In genomic region chr1:160710531-160711252, GRCh38 we compare ENCODE assay signal across 22 cellular contexts. TPM values are rescaled to one million over a fixed set of nuclear protein-coding genes. Genes with fewer than 3 reads are reported as not detected.
DNase-seq lines count a peak whose midpoint lies in the region; ATAC-seq, FAIRE-seq and TF ChIP-seq lines count a peak whose summit lies in the region.
"Had no signal": no experiment of that assay in that cellular context is flagged by ENCODE, and none has a peak within 500 bp of the region (broad histone marks: within the 10 kb centered on the region; RNA-seq: fewer than 3 reads in every experiment).

No MANE protein-coding gene starts in this region.

- H3K9me3 Mint-ChIP-seq in CD8-positive, alpha-beta T cell, result no peaks in the 10 kb centered on the region
- no peaks in the 10 kb centered on the region for H3K9me3 Mint-ChIP-seq in activated T-helper 17 cell treated with anti-CD3 and anti-CD28 coated beads, Interleukin-2, amount 50 U/mL, for 72 hours
- H3K9me3 Mint-ChIP-seq in GM23338, result no peaks in the 10 kb centered on the region
- H3K9me3 Mint-ChIP-seq: activated CD4-positive, alpha-beta T cell treated with anti-CD3 and anti-CD28 coated beads, Interleukin-2, amount 10 ng/mL, durations not matched to agents 7 days and 5 days; activated naive CD8-positive, alpha-beta T cell treated with anti-CD3 and anti-CD28 coated beads, Interleukin-2, amount 10 ng/mL, durations not matched to agents 7 days and 5 days; immature natural killer cell; T-helper 2 cell treated with Interferon-gamma antibody and Interleukin-4, amounts not matched to agents 5 μg/mL and 100 μg/mL, for 36 hours had no signal

- no peak overlapping the region for H4K8ac ChIP-seq in mesenchymal stem cell (ENCODE audit: low read length)

- no peaks in the 10 kb centered on the region for H3K79me2 ChIP-seq in GM23338 (replicated peaks; ENCODE audit: insufficient read depth)

- no peak overlapping the region for H3K27ac Mint-ChIP-seq in CD8-positive, alpha-beta T cell
- no peak overlapping the region for H3K27ac Mint-ChIP-seq in activated T-helper 17 cell treated with anti-CD3 and anti-CD28 coated beads, Interleukin-2, amount 50 U/mL, for 72 hours
- H3K27ac Mint-ChIP-seq in GM23338, result no peak overlapping the region
- H3K27ac Mint-ChIP-seq: activated CD4-positive, alpha-beta T cell treated with anti-CD3 and anti-CD28 coated beads, Interleukin-2, amount 10 ng/mL, durations not matched to agents 7 days and 5 days; activated naive CD8-positive, alpha-beta T cell treated with anti-CD3 and anti-CD28 coated beads, Interleukin-2, amount 10 ng/mL, durations not matched to agents 7 days and 5 days; immature natural killer cell; T-helper 2 cell treated with Interferon-gamma antibody and Interleukin-4, amounts not matched to agents 5 μg/mL and 100 μg/mL, for 36 hours had no signal

- no peak for ATAC-seq in CD8-positive, alpha-beta T cell
- peak; percentile 6 for ATAC-seq in activated T-helper 17 cell treated with anti-CD3 and anti-CD28 coated beads, Interleukin-2, amount 50 U/mL, for 72 hours (replicated peaks)
- no peak for ATAC-seq in GM23338
- ATAC-seq in HG03439 (IDR thresholded peaks at IDR 0.05; ENCODE audit: unreplicated experiment), result no peak

- peaks cover 67% of the 10 kb centered on the region for H3K4me1 ChIP-seq in CD8-positive, alpha-beta T cell (ENCODE audit: insufficient read depth, low read length)
- H3K4me1 ChIP-seq in GM23338 (ENCODE audit: insufficient read depth) (no peaks in the 10 kb centered on the region), mesenchymal stem cell (ENCODE audit: control insufficient read depth, insufficient read depth, low read depth, low read length) (no peaks in the 10 kb centered on the region)
- H3K4me1 ChIP-seq: esophagus muscularis mucosa had no signal

- POLR2A ChIA-PET in CD8-positive, alpha-beta T cell (lab: Charles Lee), result interaction anchor here (0.6 to 3.1 kb wide), 4 partner anchors 13 to 858 kb away, joined by 3 to 11 read pairs (median 6); no protein-coding TSS in a partner anchor

- no peaks in the 10 kb centered on the region for H3K36me3 ChIP-seq in CD8-positive, alpha-beta T cell (ENCODE audit: insufficient read depth, low read length)
- H3K36me3 ChIP-seq in GM23338 (ENCODE audit: insufficient read depth), result no peaks in the 10 kb centered on the region
- H3K36me3 ChIP-seq in mesenchymal stem cell (ENCODE audit: control insufficient read depth in 1 of 2, insufficient read depth in 2 of 2, low read depth in 1 of 2, low read length in 2 of 2), result no peaks in the 10 kb centered on the region
- H3K36me3 ChIP-seq: brain microvascular endothelial cell, esophagus muscularis mucosa had no signal

- H3K36me3 Mint-ChIP-seq in CD8-positive, alpha-beta T cell, result peaks cover 17% of the 10 kb centered on the region
- no peaks in the 10 kb centered on the region for H3K36me3 Mint-ChIP-seq in activated T-helper 17 cell treated with anti-CD3 and anti-CD28 coated beads, Interleukin-2, amount 50 U/mL, for 72 hours (ENCODE audit: low read depth)
- no peaks in the 10 kb centered on the region for H3K36me3 Mint-ChIP-seq in GM23338 (ENCODE audit: low read depth)

- TF ChIP-seq POLR2A in GM12892 (IDR thresholded peaks at IDR 0.05; ENCODE audit: low read depth, low read length), result peak; percentile 49; the same call in 1 of the 2 replicates

- no peaks in the 10 kb centered on the region for H4K20me1 ChIP-seq in GM23338 (replicated peaks; ENCODE audit: insufficient read depth)

- peak overlapping the region; percentile 89 for H3K4me3 ChIP-seq in CD8-positive, alpha-beta T cell (ENCODE audit: low read depth, low read length)
- H3K4me3 ChIP-seq in skin epidermis (peak overlapping the region; percentile 23 to 41 (median 29)), GM23338 (no peak overlapping the region), mesenchymal stem cell (ENCODE audit: insufficient read depth in 1 of 2, low read depth in 1 of 2, low read length in 2 of 2) (no peak overlapping the region)

- CTCF ChIA-PET in CD8-positive, alpha-beta T cell (lab: Charles Lee), result interaction anchor here (0.5 to 7.1 kb wide), 8 partner anchors 15 to 118 kb away, joined by 3 to 87 read pairs (median 4); partner anchors contain the start of gene LY9

- H3K23ac ChIP-seq in mesenchymal stem cell (ENCODE audit: low read length in 2 of 2), result no peak overlapping the region

- no peaks in the 10 kb centered on the region for H3K27me3 Mint-ChIP-seq in CD8-positive, alpha-beta T cell (ENCODE audit: low read depth)
- H3K27me3 Mint-ChIP-seq in activated T-helper 17 cell treated with anti-CD3 and anti-CD28 coated beads, Interleukin-2, amount 50 U/mL, for 72 hours, result no peaks in the 10 kb centered on the region
- no peaks in the 10 kb centered on the region for H3K27me3 Mint-ChIP-seq in GM23338 (ENCODE audit: insufficient read depth, low read depth, poor library complexity)
- H3K27me3 Mint-ChIP-seq: activated CD4-positive, alpha-beta T cell treated with anti-CD3 and anti-CD28 coated beads, Interleukin-2, amount 10 ng/mL, durations not matched to agents 7 days and 5 days; activated naive CD8-positive, alpha-beta T cell treated with anti-CD3 and anti-CD28 coated beads, Interleukin-2, amount 10 ng/mL, durations not matched to agents 7 days and 5 days had no signal

- H2BK5ac ChIP-seq in mesenchymal stem cell (ENCODE audit: low read depth, low read length, poor library complexity, severe bottlenecking), result no peak overlapping the region

- peaks cover 48% of the 10 kb centered on the region for H3K4me1 Mint-ChIP-seq in CD8-positive, alpha-beta T cell (ENCODE audit: low read depth)
- H3K4me1 Mint-ChIP-seq in activated T-helper 17 cell treated with anti-CD3 and anti-CD28 coated beads, Interleukin-2, amount 50 U/mL, for 72 hours, result peaks cover 11% of the 10 kb centered on the region
- no peaks in the 10 kb centered on the region for H3K4me1 Mint-ChIP-seq in GM23338

- H2AFZ ChIP-seq in GM23338, result no peak overlapping the region
- H2AFZ ChIP-seq in mesenchymal stem cell (ENCODE audit: low read depth, low read length), result no peak overlapping the region

- H3K4ac ChIP-seq in mesenchymal stem cell (ENCODE audit: low read depth in 1 of 2, low read length in 2 of 2), result no peak overlapping the region

- no peak overlapping the region for H2BK12ac ChIP-seq in mesenchymal stem cell (ENCODE audit: low read length in 2 of 2)

- H3K27ac ChIP-seq in CD8-positive, alpha-beta T cell (ENCODE audit: low read depth, low read length), result peak overlapping the region; percentile 76
- H3K27ac ChIP-seq in skin epidermis (peak overlapping the region in 16 of 21 experiments; percentile 2 to 96 (median 69)), GM23338 (ENCODE audit: low read depth) (no peak overlapping the region), mesenchymal stem cell (ENCODE audit: low read length, poor library complexity, severe bottlenecking) (no peak overlapping the region)
- H3K27ac ChIP-seq: brain microvascular endothelial cell, esophagus muscularis mucosa had no signal

- H3K18ac ChIP-seq in mesenchymal stem cell (ENCODE audit: low read depth in 1 of 2, low read length in 2 of 2), result no peak overlapping the region

- no peak overlapping the region for H2AK5ac ChIP-seq in mesenchymal stem cell (ENCODE audit: low read length, severe bottlenecking)

- H2BK120ac ChIP-seq in mesenchymal stem cell (ENCODE audit: low read depth, low read length), result no peak overlapping the region

- H3K9me3 ChIP-seq in CD8-positive, alpha-beta T cell (ENCODE audit: low read length), result no peaks in the 10 kb centered on the region
- H3K9me3 ChIP-seq in mesenchymal stem cell (ENCODE audit: control insufficient read depth, low read length), result no peaks in the 10 kb centered on the region
- H3K9me3 ChIP-seq: esophagus muscularis mucosa had no signal

- H3K14ac ChIP-seq in mesenchymal stem cell (ENCODE audit: low read length in 2 of 2), result no peak overlapping the region

- H3K9ac ChIP-seq in mesenchymal stem cell (ENCODE audit: low read length), result no peak overlapping the region

- H3K4me2 ChIP-seq in GM23338 (no peak overlapping the region), mesenchymal stem cell (ENCODE audit: low read length, poor library complexity, severe bottlenecking) (no peak overlapping the region)

- H3K79me1 ChIP-seq in mesenchymal stem cell (replicated peaks; ENCODE audit: low read length, poor library complexity, severe bottlenecking), result no peaks in the 10 kb centered on the region

- no peak overlapping the region for H3K4me3 Mint-ChIP-seq in CD8-positive, alpha-beta T cell
- H3K4me3 Mint-ChIP-seq in activated T-helper 17 cell treated with anti-CD3 and anti-CD28 coated beads, Interleukin-2, amount 50 U/mL, for 72 hours, result no peak overlapping the region
- H3K4me3 Mint-ChIP-seq in GM23338, result no peak overlapping the region
- H3K4me3 Mint-ChIP-seq: activated CD4-positive, alpha-beta T cell treated with anti-CD3 and anti-CD28 coated beads, Interleukin-2, amount 10 ng/mL, durations not matched to agents 7 days and 5 days; activated naive CD8-positive, alpha-beta T cell treated with anti-CD3 and anti-CD28 coated beads, Interleukin-2, amount 10 ng/mL, durations not matched to agents 7 days and 5 days; immature natural killer cell; T-helper 2 cell treated with Interferon-gamma antibody and Interleukin-4, amounts not matched to agents 5 μg/mL and 100 μg/mL, for 36 hours had no signal

- TF ChIP-seq CTCF in CD8-positive, alpha-beta T cell (IDR thresholded peaks at IDR 0.05), result no peak
- TF ChIP-seq CTCF in GM23338 (conservative IDR thresholded peaks at IDR 0.05; ENCODE audit: low read depth in 2 of 2), result no peak

- H2BK15ac ChIP-seq in mesenchymal stem cell (ENCODE audit: low read depth, poor library complexity, severe bottlenecking), result no peak overlapping the region

- intact Hi-C loops in CD8-positive, alpha-beta T cell (cut with DNase I, micrococcal nuclease), result loop anchor here (2.0 kb wide), 3 partner anchors 22 to 82 kb away; no protein-coding TSS in a partner anchor

- DNase-seq in CD8-positive, alpha-beta T cell, result no peak
- DNase-seq in GM12892 (ENCODE audit: insufficient read length) (no peak), GM23338 (ENCODE audit: low spot score) (no peak), mesenchymal stem cell (no peak), T-helper 2 cell (no peak)
- DNase-seq: activated CD4-positive, alpha-beta T cell treated with anti-CD3 and anti-CD28 coated beads, Interleukin-2, amount 10 ng/mL, durations not matched to agents 7 days and 5 days; brain microvascular endothelial cell; DMS53; immature natural killer cell; mesendoderm; NCI-H1694; NCI-H446; SIG-M5 had no signal

- 90% methylated on average over 3 of the region's 4 CpGs for WGBS in mesenchymal stem cell

- no peaks in the 10 kb centered on the region for H3K9me2 ChIP-seq in GM23338 (ENCODE audit: insufficient read depth)

- H3F3A ChIP-seq in GM23338 (replicated peaks; ENCODE audit: low read depth), result no peaks in the 10 kb centered on the region

- H4K91ac ChIP-seq in mesenchymal stem cell (ENCODE audit: low read length), result no peak overlapping the region

- no peaks in the 10 kb centered on the region for H3K27me3 ChIP-seq in CD8-positive, alpha-beta T cell (ENCODE audit: insufficient read depth, low read length)
- H3K27me3 ChIP-seq in GM23338 (ENCODE audit: insufficient read depth), result no peaks in the 10 kb centered on the region
- peaks cover 5 to 34% of the 10 kb centered on the region in 2 experiments for H3K27me3 ChIP-seq in mesenchymal stem cell (ENCODE audit: control insufficient read depth in 1 of 2, insufficient read depth in 1 of 2, low read length in 2 of 2)
- H3K27me3 ChIP-seq: brain microvascular endothelial cell, esophagus muscularis mucosa had no signal

- FAIRE-seq in GM12892 (lab: Jason Lieb, UNC), result peak; percentile 84
- FAIRE-seq: H1 had no signal

RNA-seq across cellular contexts. Expression of gene CD48, which starts 0.9 kb away (rescaled TPM):
- total RNA-seq in CD8-positive, alpha-beta T cell, result 100 to 1,000 TPM; 397 to 399 TPM
- 745 TPM for polyA plus RNA-seq in GM12892 (2012; ENCODE audit: missing spikeins)
- total RNA-seq in activated T-helper 17 cell treated with anti-CD3 and anti-CD28 coated beads, Interleukin-2, amount 50 U/mL, for 72 hours, result 100 to 1,000 TPM; 151 to 179 TPM
- 0.45 TPM in 1 of 2 replicates, not detected in the other for total RNA-seq in GM23338 (2014; rRNA removed; shearing (Covaris generic))
- polyA plus RNA-seq in GM23338 (2016; fragmentation: Nextera tagmentation; extraction: Ambion mirVana), result 0.34 and 0.43 TPM in 2 replicates
- not detected for polyA plus RNA-seq in mesenchymal stem cell (2013, experiment 1 of 2)
- not detected for polyA plus RNA-seq in mesenchymal stem cell (2013, experiment 2 of 2)
- total RNA-seq: dermis microvascular lymphatic vessel endothelial cell, H1, temporal lobe had no signal

RNA-seq across cellular contexts. Expression of gene SLAMF7, which starts 28.4 kb away (rescaled TPM):
- total RNA-seq in CD8-positive, alpha-beta T cell, result 10 to 100 TPM; 13.3 to 14.8 TPM
- 149 TPM for polyA plus RNA-seq in GM12892 (2012; ENCODE audit: missing spikeins)
- 10 to 100 TPM in 1 of 2 donors, 1 to 10 TPM in 1; 4.5 to 15.0 TPM for total RNA-seq in activated T-helper 17 cell treated with anti-CD3 and anti-CD28 coated beads, Interleukin-2, amount 50 U/mL, for 72 hours
- not detected in 2 replicates for total RNA-seq in GM23338 (2014; rRNA removed; shearing (Covaris generic))
- polyA plus RNA-seq in GM23338 (2016; fragmentation: Nextera tagmentation; extraction: Ambion mirVana), result 0.11 and 0.14 TPM in 2 replicates
- polyA plus RNA-seq in mesenchymal stem cell (2013, experiment 1 of 2), result not detected
- polyA plus RNA-seq in mesenchymal stem cell (2013, experiment 2 of 2), result not detected
- total RNA-seq: dermis microvascular lymphatic vessel endothelial cell, H1 had no signal
- polyA plus RNA-seq: H1 had no signal

Comparison
In these comparisons a context has a peak if more than half of its experiments do, and no peak if none do; other contexts are left out.
1. H3K27ac ChIP-seq: peak in CD8-positive, alpha-beta T cell (single experiment) and skin epidermis (16 of 21); none in GM23338 (single experiment) and mesenchymal stem cell (single experiment).
2. H3K4me3 ChIP-seq: peak in CD8-positive, alpha-beta T cell (single experiment) and skin epidermis (7 of 7); none in GM23338 (single experiment) and mesenchymal stem cell (0 of 2).
3. RNA of gene CD48, which starts 0.9 kb away (total RNA-seq): 397 to 399 TPM in CD8-positive, alpha-beta T cell and 151 to 179 TPM in activated T-helper 17 cell treated with anti-CD3 and anti-CD28 coated beads, Interleukin-2, amount 50 U/mL, for 72 hours; 0.45 TPM in GM23338; every median in the first group is over 100 times any median in the second.